Comparison of ENCODE assay signal across 2 cellular contexts in the genomic region with DNA sequence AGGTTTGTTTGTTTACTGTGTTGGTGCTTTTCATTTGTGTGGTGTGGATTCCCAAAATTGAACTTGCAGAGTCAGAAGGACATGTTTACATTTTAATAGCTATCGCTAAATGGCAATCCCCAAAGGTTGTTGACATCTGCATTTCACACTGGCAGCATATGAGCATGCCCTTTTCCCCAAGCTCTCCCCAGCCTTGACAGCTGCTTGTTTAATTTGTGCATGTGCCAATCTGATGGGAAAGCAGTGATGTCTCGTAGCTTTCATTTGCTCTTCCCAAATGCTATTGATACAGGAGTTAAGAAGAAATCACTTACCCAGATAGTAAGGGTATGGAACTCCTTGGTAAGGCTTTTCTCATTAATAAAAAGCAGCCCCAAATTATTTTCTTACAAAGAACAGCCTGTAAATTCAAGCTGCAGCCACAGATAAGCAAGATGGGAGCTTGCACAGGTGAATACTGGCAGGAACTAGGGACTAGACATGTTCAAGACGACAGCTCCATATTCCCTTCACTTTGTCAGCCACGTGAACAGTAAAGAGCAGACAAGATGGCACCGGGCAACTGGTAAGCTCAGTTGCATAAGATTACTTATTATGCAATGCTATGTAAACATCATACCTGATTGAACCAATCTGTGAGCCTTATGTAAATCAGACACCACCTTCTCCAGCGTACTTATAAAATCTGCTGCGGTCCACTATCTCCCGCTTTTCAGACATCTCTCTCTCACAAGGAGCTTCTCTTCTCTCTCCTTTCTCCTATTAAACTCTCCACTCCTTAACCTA.
TF ChIP-seq lines count a peak whose summit lies in the region.

No MANE protein-coding gene starts in this region.

TF ChIP-seq in SK-N-SH, 30 proteins besides CTCF, POLR2A, EP300 and RAD21 (continued from another document):
- TF ChIP-seq, protein P1, sequence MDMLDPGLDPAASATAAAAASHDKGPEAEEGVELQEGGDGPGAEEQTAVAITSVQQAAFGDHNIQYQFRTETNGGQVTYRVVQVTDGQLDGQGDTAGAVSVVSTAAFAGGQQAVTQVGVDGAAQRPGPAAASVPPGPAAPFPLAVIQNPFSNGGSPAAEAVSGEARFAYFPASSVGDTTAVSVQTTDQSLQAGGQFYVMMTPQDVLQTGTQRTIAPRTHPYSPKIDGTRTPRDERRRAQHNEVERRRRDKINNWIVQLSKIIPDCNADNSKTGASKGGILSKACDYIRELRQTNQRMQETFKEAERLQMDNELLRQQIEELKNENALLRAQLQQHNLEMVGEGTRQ (IDR thresholded peaks at IDR 0.05; ENCODE audit: borderline replicate concordance, low read depth, low read length): no peak
- TF ChIP-seq RCOR1 (IDR thresholded peaks at IDR 0.05; ENCODE audit: low read length) (peak; percentile 50), TCF12 (IDR thresholded peaks at IDR 0.05) (no peak)

TF ChIP-seq in SK-N-SH treated with all-trans-retinoic acid at 6 μM for 48 hours, 23 proteins besides CTCF, POLR2A, EP300 and RAD21 (continued from another document):
- TF ChIP-seq, protein P2, sequence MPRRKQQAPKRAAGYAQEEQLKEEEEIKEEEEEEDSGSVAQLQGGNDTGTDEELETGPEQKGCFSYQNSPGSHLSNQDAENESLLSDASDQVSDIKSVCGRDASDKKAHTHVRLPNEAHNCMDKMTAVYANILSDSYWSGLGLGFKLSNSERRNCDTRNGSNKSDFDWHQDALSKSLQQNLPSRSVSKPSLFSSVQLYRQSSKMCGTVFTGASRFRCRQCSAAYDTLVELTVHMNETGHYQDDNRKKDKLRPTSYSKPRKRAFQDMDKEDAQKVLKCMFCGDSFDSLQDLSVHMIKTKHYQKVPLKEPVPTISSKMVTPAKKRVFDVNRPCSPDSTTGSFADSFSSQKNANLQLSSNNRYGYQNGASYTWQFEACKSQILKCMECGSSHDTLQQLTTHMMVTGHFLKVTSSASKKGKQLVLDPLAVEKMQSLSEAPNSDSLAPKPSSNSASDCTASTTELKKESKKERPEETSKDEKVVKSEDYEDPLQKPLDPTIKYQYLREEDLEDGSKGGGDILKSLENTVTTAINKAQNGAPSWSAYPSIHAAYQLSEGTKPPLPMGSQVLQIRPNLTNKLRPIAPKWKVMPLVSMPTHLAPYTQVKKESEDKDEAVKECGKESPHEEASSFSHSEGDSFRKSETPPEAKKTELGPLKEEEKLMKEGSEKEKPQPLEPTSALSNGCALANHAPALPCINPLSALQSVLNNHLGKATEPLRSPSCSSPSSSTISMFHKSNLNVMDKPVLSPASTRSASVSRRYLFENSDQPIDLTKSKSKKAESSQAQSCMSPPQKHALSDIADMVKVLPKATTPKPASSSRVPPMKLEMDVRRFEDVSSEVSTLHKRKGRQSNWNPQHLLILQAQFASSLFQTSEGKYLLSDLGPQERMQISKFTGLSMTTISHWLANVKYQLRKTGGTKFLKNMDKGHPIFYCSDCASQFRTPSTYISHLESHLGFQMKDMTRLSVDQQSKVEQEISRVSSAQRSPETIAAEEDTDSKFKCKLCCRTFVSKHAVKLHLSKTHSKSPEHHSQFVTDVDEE (CRISPR knock-in tag; IDR thresholded peaks at IDR 0.05): no peak
- TF ChIP-seq RARB (CRISPR knock-in tag; IDR thresholded peaks at IDR 0.05) (no peak), TCF4 (CRISPR knock-in tag; IDR thresholded peaks at IDR 0.05; ENCODE audit: borderline replicate concordance) (no peak; the same call in 1 of the 2 replicates), ZNF8 (CRISPR knock-in tag; IDR thresholded peaks at IDR 0.05) (no peak), ZFP3 (CRISPR knock-in tag; IDR thresholded peaks at IDR 0.05) (no peak), ISL1 (CRISPR knock-in tag; IDR thresholded peaks at IDR 0.05) (no peak), OSR1 (CRISPR knock-in tag; IDR thresholded peaks at IDR 0.05) (no peak), CSDC2 (CRISPR knock-in tag; IDR thresholded peaks at IDR 0.05) (no peak), ZNF70 (CRISPR knock-in tag; IDR thresholded peaks at IDR 0.05) (no peak), GLIS3 (CRISPR knock-in tag; IDR thresholded peaks at IDR 0.05) (no peak), ARNTL (CRISPR knock-in tag; IDR thresholded peaks at IDR 0.05; ENCODE audit: borderline replicate concordance, low read depth) (no peak), SNAI2 (CRISPR knock-in tag; IDR thresholded peaks at IDR 0.05) (no peak)
- TF ChIP-seq, protein P3, sequence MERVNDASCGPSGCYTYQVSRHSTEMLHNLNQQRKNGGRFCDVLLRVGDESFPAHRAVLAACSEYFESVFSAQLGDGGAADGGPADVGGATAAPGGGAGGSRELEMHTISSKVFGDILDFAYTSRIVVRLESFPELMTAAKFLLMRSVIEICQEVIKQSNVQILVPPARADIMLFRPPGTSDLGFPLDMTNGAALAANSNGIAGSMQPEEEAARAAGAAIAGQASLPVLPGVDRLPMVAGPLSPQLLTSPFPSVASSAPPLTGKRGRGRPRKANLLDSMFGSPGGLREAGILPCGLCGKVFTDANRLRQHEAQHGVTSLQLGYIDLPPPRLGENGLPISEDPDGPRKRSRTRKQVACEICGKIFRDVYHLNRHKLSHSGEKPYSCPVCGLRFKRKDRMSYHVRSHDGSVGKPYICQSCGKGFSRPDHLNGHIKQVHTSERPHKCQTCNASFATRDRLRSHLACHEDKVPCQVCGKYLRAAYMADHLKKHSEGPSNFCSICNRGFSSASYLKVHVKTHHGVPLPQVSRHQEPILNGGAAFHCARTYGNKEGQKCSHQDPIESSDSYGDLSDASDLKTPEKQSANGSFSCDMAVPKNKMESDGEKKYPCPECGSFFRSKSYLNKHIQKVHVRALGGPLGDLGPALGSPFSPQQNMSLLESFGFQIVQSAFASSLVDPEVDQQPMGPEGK (CRISPR knock-in tag; IDR thresholded peaks at IDR 0.05; ENCODE audit: borderline replicate concordance): no peak
- TF ChIP-seq, protein P4, sequence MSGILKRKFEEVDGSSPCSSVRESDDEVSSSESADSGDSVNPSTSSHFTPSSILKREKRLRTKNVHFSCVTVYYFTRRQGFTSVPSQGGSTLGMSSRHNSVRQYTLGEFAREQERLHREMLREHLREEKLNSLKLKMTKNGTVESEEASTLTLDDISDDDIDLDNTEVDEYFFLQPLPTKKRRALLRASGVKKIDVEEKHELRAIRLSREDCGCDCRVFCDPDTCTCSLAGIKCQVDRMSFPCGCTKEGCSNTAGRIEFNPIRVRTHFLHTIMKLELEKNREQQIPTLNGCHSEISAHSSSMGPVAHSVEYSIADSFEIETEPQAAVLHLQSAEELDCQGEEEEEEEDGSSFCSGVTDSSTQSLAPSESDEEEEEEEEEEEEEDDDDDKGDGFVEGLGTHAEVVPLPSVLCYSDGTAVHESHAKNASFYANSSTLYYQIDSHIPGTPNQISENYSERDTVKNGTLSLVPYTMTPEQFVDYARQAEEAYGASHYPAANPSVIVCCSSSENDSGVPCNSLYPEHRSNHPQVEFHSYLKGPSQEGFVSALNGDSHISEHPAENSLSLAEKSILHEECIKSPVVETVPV (CRISPR knock-in tag; IDR thresholded peaks at IDR 0.05): no peak
TF ChIP-seq in SK-N-SH treated with all-trans-retinoic acid at 6 μM for 48 hours: peak in this region for 0.
